Comparison of ENCODE assay signal across 1 cellular context in the genomic region with DNA sequence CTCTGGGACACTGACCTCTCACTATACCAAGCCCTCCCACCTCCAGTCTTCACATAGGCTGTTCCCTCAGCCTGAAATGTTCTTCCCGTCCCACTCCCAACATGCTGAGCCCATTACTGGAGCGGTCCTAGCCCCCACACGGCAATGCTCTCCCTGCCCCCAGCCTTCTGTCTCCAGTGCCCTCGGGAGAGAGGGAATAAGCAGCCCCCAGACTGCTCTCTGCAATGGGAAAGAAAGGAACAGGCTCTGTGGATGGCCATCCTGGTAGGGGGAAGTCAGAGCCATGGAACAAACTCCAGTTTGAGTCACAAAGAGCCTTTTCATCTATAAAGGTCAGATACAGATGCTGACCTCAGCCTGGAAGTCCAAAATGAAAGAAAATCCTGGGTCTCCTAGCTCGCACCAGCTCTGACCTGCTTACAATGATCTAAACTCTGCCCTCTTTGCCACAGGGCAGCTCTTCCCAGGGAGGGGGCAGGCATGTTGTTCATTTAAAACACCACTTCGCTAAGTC.
TF ChIP-seq lines count a peak whose summit lies in the region.

No MANE protein-coding gene starts in this region.

TF ChIP-seq in HepG2, 621 proteins besides CTCF, POLR2A, EP300 and RAD21 (continued from another document and continues in another):
- TF ChIP-seq, protein P1, sequence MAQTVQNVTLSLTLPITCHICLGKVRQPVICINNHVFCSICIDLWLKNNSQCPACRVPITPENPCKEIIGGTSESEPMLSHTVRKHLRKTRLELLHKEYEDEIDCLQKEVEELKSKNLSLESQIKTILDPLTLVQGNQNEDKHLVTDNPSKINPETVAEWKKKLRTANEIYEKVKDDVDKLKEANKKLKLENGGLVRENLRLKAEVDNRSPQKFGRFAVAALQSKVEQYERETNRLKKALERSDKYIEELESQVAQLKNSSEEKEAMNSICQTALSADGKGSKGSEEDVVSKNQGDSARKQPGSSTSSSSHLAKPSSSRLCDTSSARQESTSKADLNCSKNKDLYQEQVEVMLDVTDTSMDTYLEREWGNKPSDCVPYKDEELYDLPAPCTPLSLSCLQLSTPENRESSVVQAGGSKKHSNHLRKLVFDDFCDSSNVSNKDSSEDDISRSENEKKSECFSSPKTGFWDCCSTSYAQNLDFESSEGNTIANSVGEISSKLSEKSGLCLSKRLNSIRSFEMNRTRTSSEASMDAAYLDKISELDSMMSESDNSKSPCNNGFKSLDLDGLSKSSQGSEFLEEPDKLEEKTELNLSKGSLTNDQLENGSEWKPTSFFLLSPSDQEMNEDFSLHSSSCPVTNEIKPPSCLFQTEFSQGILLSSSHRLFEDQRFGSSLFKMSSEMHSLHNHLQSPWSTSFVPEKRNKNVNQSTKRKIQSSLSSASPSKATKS (CRISPR knock-in tag; IDR thresholded peaks at IDR 0.05): no peak
- TF ChIP-seq, protein P2, sequence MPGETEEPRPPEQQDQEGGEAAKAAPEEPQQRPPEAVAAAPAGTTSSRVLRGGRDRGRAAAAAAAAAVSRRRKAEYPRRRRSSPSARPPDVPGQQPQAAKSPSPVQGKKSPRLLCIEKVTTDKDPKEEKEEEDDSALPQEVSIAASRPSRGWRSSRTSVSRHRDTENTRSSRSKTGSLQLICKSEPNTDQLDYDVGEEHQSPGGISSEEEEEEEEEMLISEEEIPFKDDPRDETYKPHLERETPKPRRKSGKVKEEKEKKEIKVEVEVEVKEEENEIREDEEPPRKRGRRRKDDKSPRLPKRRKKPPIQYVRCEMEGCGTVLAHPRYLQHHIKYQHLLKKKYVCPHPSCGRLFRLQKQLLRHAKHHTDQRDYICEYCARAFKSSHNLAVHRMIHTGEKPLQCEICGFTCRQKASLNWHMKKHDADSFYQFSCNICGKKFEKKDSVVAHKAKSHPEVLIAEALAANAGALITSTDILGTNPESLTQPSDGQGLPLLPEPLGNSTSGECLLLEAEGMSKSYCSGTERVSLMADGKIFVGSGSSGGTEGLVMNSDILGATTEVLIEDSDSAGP (CRISPR knock-in tag; IDR thresholded peaks at IDR 0.05; ENCODE audit: borderline replicate concordance): peak; percentile 31; the same call in 1 of the 2 replicates
- TF ChIP-seq ZSCAN9 (CRISPR knock-in tag; IDR thresholded peaks at IDR 0.05; ENCODE audit: borderline replicate concordance) (no peak), ZFP62 (CRISPR knock-in tag; IDR thresholded peaks at IDR 0.05) (no peak), MYC (CRISPR knock-in tag; IDR thresholded peaks at IDR 0.05; ENCODE audit: borderline replicate concordance) (0 out of 2 replicates have a peak, but pooled peaks have one; percentile 26), HNF4G (IDR thresholded peaks at IDR 0.05; ENCODE audit: borderline replicate concordance, low read depth, low read length) (peak; percentile 51), HNF4G (CRISPR knock-in tag; IDR thresholded peaks at IDR 0.05; ENCODE audit: borderline replicate concordance, low read depth) (no peak; the same call in 1 of the 2 replicates), CREM (IDR thresholded peaks at IDR 0.05) (no peak), CREM (CRISPR knock-in tag; IDR thresholded peaks at IDR 0.05) (no peak), HOXA3 (CRISPR knock-in tag; IDR thresholded peaks at IDR 0.05) (0 out of 2 replicates have a peak, but pooled peaks have one; percentile 12), ZNF230 (CRISPR knock-in tag; IDR thresholded peaks at IDR 0.05) (0 out of 2 replicates have a peak, but pooled peaks have one; percentile 22), POGZ (CRISPR knock-in tag; IDR thresholded peaks at IDR 0.05) (no peak), ZNF629 (CRISPR knock-in tag; conservative IDR thresholded peaks at IDR 0.05) (peak; percentile 40; the same call in 1 of the 2 replicates), TARDBP (CRISPR knock-in tag; IDR thresholded peaks at IDR 0.05) (no peak), POLR2AphosphoS5 (IDR thresholded peaks at IDR 0.05; ENCODE audit: low read depth, low read length) (peak; percentile 40; the same call in 1 of the 2 replicates), DPF2 (CRISPR knock-in tag; IDR thresholded peaks at IDR 0.05; ENCODE audit: borderline replicate concordance, low read depth) (0 out of 2 replicates have a peak, but pooled peaks have one; percentile 19), ARNTL (CRISPR knock-in tag; IDR thresholded peaks at IDR 0.05) (no peak), ZNF549 (CRISPR knock-in tag; IDR thresholded peaks at IDR 0.05) (no peak), XRCC5 (optimal IDR thresholded peaks at IDR 0.05; ENCODE audit: low read length) (peak; percentile 50), ZNF234 (CRISPR knock-in tag; conservative IDR thresholded peaks at IDR 0.05) (no peak), ZNF350 (CRISPR knock-in tag; IDR thresholded peaks at IDR 0.05; ENCODE audit: borderline replicate concordance, low read depth) (0 out of 2 replicates have a peak, but pooled peaks have one; percentile 20), YEATS4 (CRISPR knock-in tag; IDR thresholded peaks at IDR 0.05; ENCODE audit: borderline replicate concordance) (no peak), NCOR1 (IDR thresholded peaks at IDR 0.05; ENCODE audit: borderline replicate concordance, low read length) (0 out of 2 replicates have a peak, but pooled peaks have one; percentile 36), PHF21A (CRISPR knock-in tag; IDR thresholded peaks at IDR 0.05) (peak; percentile 40; the same call in 1 of the 2 replicates), LCORL (IDR thresholded peaks at IDR 0.05) (no peak), LCORL (CRISPR knock-in tag; IDR thresholded peaks at IDR 0.05) (peak; percentile 58; the same call in 1 of the 2 replicates), ZBTB1 (CRISPR knock-in tag; IDR thresholded peaks at IDR 0.05; ENCODE audit: borderline replicate concordance) (no peak), SALL2 (CRISPR knock-in tag; IDR thresholded peaks at IDR 0.05) (peak; percentile 68; the same call in 1 of the 2 replicates), ASH2L (IDR thresholded peaks at IDR 0.05; ENCODE audit: insufficient read length, low read depth, low read length) (peak; percentile 54), SALL1 (CRISPR knock-in tag; IDR thresholded peaks at IDR 0.05) (peak; percentile 49; the same call in 1 of the 2 replicates), ZSCAN25 (CRISPR knock-in tag; IDR thresholded peaks at IDR 0.05) (peak; percentile 91), DMAP1 (CRISPR knock-in tag; IDR thresholded peaks at IDR 0.05) (no peak), MAZ (IDR thresholded peaks at IDR 0.05; ENCODE audit: borderline replicate concordance, low read depth, low read length) (no peak), MAZ (CRISPR knock-in tag; IDR thresholded peaks at IDR 0.05; ENCODE audit: low read depth) (no peak), NR2F2 (IDR thresholded peaks at IDR 0.05; ENCODE audit: borderline replicate concordance, low read depth) (peak; percentile 75; the same call in 1 of the 2 replicates), ZMYM3 (CRISPR knock-in tag; IDR thresholded peaks at IDR 0.05) (peak; percentile 88), NFKB2 (CRISPR knock-in tag; IDR thresholded peaks at IDR 0.05; ENCODE audit: borderline replicate concordance) (0 out of 2 replicates have a peak, but pooled peaks have one; percentile 18), TOE1 (CRISPR knock-in tag; IDR thresholded peaks at IDR 0.05) (no peak)
- TF ChIP-seq, protein P3, sequence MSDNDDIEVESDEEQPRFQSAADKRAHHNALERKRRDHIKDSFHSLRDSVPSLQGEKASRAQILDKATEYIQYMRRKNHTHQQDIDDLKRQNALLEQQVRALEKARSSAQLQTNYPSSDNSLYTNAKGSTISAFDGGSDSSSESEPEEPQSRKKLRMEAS (IDR thresholded peaks at IDR 0.05): peak; percentile 14; the same call in 1 of the 2 replicates
- TF ChIP-seq, protein P4, sequence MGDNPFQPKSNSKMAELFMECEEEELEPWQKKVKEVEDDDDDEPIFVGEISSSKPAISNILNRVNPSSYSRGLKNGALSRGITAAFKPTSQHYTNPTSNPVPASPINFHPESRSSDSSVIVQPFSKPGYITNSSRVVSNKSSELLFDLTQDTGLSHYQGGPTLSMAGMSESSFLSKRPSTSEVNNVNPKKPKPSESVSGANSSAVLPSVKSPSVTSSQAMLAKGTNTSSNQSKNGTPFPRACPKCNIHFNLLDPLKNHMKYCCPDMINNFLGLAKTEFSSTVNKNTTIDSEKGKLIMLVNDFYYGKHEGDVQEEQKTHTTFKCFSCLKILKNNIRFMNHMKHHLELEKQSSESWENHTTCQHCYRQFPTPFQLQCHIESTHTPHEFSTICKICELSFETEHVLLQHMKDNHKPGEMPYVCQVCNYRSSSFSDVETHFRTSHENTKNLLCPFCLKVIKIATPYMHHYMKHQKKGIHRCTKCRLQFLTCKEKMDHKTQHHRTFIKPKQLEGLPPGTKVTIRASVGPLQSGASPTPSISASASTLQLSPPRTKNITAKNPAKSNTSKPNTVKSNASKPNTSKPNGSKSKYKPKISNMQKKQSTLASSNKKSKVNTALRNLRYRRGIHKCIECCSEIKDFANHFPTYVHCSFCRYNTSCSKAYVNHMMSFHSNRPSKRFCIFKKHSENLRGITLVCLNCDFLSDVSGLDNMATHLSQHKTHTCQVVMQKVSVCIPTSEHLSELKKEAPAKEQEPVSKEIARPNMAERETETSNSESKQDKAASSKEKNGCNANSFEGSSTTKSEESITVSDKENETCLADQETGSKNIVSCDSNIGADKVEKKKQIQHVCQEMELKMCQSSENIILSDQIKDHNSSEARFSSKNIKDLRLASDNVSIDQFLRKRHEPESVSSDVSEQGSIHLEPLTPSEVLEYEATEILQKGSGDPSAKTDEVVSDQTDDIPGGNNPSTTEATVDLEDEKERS (CRISPR knock-in tag; IDR thresholded peaks at IDR 0.05): no peak
- TF ChIP-seq, protein P5, sequence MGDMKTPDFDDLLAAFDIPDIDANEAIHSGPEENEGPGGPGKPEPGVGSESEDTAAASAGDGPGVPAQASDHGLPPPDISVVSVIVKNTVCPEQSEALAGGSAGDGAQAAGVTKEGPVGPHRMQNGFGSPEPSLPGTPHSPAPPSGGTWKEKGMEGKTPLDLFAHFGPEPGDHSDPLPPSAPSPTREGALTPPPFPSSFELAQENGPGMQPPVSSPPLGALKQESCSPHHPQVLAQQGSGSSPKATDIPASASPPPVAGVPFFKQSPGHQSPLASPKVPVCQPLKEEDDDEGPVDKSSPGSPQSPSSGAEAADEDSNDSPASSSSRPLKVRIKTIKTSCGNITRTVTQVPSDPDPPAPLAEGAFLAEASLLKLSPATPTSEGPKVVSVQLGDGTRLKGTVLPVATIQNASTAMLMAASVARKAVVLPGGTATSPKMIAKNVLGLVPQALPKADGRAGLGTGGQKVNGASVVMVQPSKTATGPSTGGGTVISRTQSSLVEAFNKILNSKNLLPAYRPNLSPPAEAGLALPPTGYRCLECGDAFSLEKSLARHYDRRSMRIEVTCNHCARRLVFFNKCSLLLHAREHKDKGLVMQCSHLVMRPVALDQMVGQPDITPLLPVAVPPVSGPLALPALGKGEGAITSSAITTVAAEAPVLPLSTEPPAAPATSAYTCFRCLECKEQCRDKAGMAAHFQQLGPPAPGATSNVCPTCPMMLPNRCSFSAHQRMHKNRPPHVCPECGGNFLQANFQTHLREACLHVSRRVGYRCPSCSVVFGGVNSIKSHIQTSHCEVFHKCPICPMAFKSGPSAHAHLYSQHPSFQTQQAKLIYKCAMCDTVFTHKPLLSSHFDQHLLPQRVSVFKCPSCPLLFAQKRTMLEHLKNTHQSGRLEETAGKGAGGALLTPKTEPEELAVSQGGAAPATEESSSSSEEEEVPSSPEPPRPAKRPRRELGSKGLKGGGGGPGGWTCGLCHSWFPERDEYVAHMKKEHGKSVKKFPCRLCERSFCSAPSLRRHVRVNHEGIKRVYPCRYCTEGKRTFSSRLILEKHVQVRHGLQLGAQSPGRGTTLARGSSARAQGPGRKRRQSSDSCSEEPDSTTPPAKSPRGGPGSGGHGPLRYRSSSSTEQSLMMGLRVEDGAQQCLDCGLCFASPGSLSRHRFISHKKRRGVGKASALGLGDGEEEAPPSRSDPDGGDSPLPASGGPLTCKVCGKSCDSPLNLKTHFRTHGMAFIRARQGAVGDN (CRISPR knock-in tag; IDR thresholded peaks at IDR 0.05): peak; percentile 59
- TF ChIP-seq, protein P6, sequence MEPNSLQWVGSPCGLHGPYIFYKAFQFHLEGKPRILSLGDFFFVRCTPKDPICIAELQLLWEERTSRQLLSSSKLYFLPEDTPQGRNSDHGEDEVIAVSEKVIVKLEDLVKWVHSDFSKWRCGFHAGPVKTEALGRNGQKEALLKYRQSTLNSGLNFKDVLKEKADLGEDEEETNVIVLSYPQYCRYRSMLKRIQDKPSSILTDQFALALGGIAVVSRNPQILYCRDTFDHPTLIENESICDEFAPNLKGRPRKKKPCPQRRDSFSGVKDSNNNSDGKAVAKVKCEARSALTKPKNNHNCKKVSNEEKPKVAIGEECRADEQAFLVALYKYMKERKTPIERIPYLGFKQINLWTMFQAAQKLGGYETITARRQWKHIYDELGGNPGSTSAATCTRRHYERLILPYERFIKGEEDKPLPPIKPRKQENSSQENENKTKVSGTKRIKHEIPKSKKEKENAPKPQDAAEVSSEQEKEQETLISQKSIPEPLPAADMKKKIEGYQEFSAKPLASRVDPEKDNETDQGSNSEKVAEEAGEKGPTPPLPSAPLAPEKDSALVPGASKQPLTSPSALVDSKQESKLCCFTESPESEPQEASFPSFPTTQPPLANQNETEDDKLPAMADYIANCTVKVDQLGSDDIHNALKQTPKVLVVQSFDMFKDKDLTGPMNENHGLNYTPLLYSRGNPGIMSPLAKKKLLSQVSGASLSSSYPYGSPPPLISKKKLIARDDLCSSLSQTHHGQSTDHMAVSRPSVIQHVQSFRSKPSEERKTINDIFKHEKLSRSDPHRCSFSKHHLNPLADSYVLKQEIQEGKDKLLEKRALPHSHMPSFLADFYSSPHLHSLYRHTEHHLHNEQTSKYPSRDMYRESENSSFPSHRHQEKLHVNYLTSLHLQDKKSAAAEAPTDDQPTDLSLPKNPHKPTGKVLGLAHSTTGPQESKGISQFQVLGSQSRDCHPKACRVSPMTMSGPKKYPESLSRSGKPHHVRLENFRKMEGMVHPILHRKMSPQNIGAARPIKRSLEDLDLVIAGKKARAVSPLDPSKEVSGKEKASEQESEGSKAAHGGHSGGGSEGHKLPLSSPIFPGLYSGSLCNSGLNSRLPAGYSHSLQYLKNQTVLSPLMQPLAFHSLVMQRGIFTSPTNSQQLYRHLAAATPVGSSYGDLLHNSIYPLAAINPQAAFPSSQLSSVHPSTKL (CRISPR knock-in tag; IDR thresholded peaks at IDR 0.05): 0 out of 2 replicates have a peak, but pooled peaks have one; percentile 10
- TF ChIP-seq, protein P7, sequence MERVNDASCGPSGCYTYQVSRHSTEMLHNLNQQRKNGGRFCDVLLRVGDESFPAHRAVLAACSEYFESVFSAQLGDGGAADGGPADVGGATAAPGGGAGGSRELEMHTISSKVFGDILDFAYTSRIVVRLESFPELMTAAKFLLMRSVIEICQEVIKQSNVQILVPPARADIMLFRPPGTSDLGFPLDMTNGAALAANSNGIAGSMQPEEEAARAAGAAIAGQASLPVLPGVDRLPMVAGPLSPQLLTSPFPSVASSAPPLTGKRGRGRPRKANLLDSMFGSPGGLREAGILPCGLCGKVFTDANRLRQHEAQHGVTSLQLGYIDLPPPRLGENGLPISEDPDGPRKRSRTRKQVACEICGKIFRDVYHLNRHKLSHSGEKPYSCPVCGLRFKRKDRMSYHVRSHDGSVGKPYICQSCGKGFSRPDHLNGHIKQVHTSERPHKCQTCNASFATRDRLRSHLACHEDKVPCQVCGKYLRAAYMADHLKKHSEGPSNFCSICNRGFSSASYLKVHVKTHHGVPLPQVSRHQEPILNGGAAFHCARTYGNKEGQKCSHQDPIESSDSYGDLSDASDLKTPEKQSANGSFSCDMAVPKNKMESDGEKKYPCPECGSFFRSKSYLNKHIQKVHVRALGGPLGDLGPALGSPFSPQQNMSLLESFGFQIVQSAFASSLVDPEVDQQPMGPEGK (CRISPR knock-in tag; IDR thresholded peaks at IDR 0.05): 0 out of 2 replicates have a peak, but pooled peaks have one; percentile 35
